Comparison of ENCODE assay signal across 8 cellular contexts in the genomic region with DNA sequence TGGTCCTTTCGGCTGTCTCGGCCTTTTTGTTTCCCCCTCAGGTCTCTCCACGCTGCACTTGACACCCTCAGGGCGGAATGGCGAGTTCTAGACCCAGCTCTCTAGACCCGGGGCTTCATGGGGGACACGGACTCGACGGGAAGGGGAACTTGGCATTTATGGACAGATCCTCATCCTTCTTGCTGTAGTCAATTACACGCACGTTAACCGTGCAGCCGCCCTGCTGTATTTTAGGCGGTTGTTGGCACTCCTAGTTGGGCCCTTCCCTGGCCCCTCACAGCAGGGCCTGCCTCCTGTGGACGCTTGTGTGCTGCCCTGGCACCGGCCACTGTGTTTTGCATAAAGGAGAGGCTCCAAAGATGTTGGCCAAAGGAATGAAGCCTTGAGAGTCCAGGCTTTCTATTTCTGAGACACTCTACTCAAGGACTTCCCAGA. TPM values are rescaled to one million over a fixed set of nuclear protein-coding genes. Genes with fewer than 3 reads are reported as not detected.
DNase-seq lines count a peak whose midpoint lies in the region; ATAC-seq, FAIRE-seq and TF ChIP-seq lines count a peak whose summit lies in the region.

No MANE protein-coding gene starts in this region.

- FAIRE-seq in frontal cortex (lab: Jason Lieb, UNC) = no peak

- H3K36me3 ChIP-seq in HUES6 (ENCODE audit: control insufficient read depth, insufficient read depth, low read length) = peaks cover 18% of the 10 kb centered on the region

- intact Hi-C loops in activated T-helper 1 cell treated with anti-CD3 and anti-CD28 coated beads, Interleukin-12 subunit alpha, Interleukin-12 subunit beta, Interleukin-2, Interleukin-4 antibody, amounts not matched to agents 30 ng/mL and 10 ng/mL and 1 ng/mL, durations not matched to agents 14 hours and 24 hours and 36 hours (cut with micrococcal nuclease) = loop anchor here (5.0 kb wide), 2 partner anchors 64 to 1881 kb away; no protein-coding TSS in a partner anchor

- ATAC-seq in GM19452 (IDR thresholded peaks at IDR 0.05; ENCODE audit: unreplicated experiment) (no peak), GM18520 (IDR thresholded peaks at IDR 0.05; ENCODE audit: unreplicated experiment) (no peak)

- peaks cover 7% of the 10 kb centered on the region for H3K4me1 ChIP-seq in HUES6 (ENCODE audit: control insufficient read depth, insufficient read depth, low read length)

- H3K27me3 Mint-ChIP-seq in activated T-helper 1 cell treated with anti-CD3 and anti-CD28 coated beads, Interleukin-12 subunit alpha, Interleukin-12 subunit beta, Interleukin-2, Interleukin-4 antibody, amounts not matched to agents 30 ng/mL and 10 ng/mL and 1 ng/mL, durations not matched to agents 14 hours and 24 hours and 36 hours (ENCODE audit: insufficient read depth) = no peaks in the 10 kb centered on the region

- peak overlapping the region; percentile 78 for H3K4me3 ChIP-seq in HUES6 (ENCODE audit: low read depth, low read length)

- peak overlapping the region; percentile 35 for H3K9ac ChIP-seq in HUES6 (ENCODE audit: low read length)

- TF ChIP-seq CTCF in GM10266 (IDR thresholded peaks at IDR 0.05; ENCODE audit: control insufficient read depth, insufficient read depth, low read depth, missing control alignments) = no peak

- peaks cover 25% of the 10 kb centered on the region for H3K36me3 Mint-ChIP-seq in activated T-helper 1 cell treated with anti-CD3 and anti-CD28 coated beads, Interleukin-12 subunit alpha, Interleukin-12 subunit beta, Interleukin-2, Interleukin-4 antibody, amounts not matched to agents 30 ng/mL and 10 ng/mL and 1 ng/mL, durations not matched to agents 14 hours and 24 hours and 36 hours (ENCODE audit: low read depth)

- H3K27ac Mint-ChIP-seq in activated T-helper 1 cell treated with anti-CD3 and anti-CD28 coated beads, Interleukin-12 subunit alpha, Interleukin-12 subunit beta, Interleukin-2, Interleukin-4 antibody, amounts not matched to agents 30 ng/mL and 10 ng/mL and 1 ng/mL, durations not matched to agents 14 hours and 24 hours and 36 hours = peak overlapping the region; percentile 79

- no peak overlapping the region for H3K27ac ChIP-seq in HUES6 (ENCODE audit: low read depth, low read length)

- no peaks in the 10 kb centered on the region for H3K9me3 ChIP-seq in HUES6 (ENCODE audit: control insufficient read depth, insufficient read depth, low read depth, low read length)

- H3K27me3 ChIP-seq in HUES6 (ENCODE audit: control insufficient read depth, insufficient read depth, low read length) = peaks cover 4% of the 10 kb centered on the region; the same call in 1 of the 2 replicates

- peaks cover 50% of the 10 kb centered on the region for H3K4me1 Mint-ChIP-seq in activated T-helper 1 cell treated with anti-CD3 and anti-CD28 coated beads, Interleukin-12 subunit alpha, Interleukin-12 subunit beta, Interleukin-2, Interleukin-4 antibody, amounts not matched to agents 30 ng/mL and 10 ng/mL and 1 ng/mL, durations not matched to agents 14 hours and 24 hours and 36 hours (ENCODE audit: low read depth)

- H3K4me3 Mint-ChIP-seq in activated T-helper 1 cell treated with anti-CD3 and anti-CD28 coated beads, Interleukin-12 subunit alpha, Interleukin-12 subunit beta, Interleukin-2, Interleukin-4 antibody, amounts not matched to agents 30 ng/mL and 10 ng/mL and 1 ng/mL, durations not matched to agents 14 hours and 24 hours and 36 hours = peak overlapping the region; percentile 79

- no peaks in the 10 kb centered on the region for H3K9me3 Mint-ChIP-seq in activated T-helper 1 cell treated with anti-CD3 and anti-CD28 coated beads, Interleukin-12 subunit alpha, Interleukin-12 subunit beta, Interleukin-2, Interleukin-4 antibody, amounts not matched to agents 30 ng/mL and 10 ng/mL and 1 ng/mL, durations not matched to agents 14 hours and 24 hours and 36 hours

- DNase-seq in GM10266 (ENCODE audit: extremely low spot score) (peak; percentile 30), frontal cortex (ENCODE audit: low spot score in 2 of 2) (peak; percentile 22 to 23), nucleus accumbens (lab: John Stamatoyannopoulos, UW) (peak in 32 of 56 donors; percentile 20 to 68 (median 44)), GF-D8 (lab: John Stamatoyannopoulos, UW) (no peak)
- DNase-seq in activated T-helper 1 cell treated with anti-CD3 and anti-CD28 coated beads, Interleukin-12 subunit alpha, Interleukin-12 subunit beta, Interleukin-2, Interleukin-4 antibody, amounts not matched to agents 30 ng/mL and 10 ng/mL and 1 ng/mL, durations not matched to agents 14 hours and 24 hours and 36 hours (ENCODE audit: low spot score) = no peak

RNA-seq across cellular contexts. Expression of a gene that starts 0.6 kb away (rescaled TPM):
- total RNA-seq in activated T-helper 1 cell treated with anti-CD3 and anti-CD28 coated beads, Interleukin-12 subunit alpha, Interleukin-12 subunit beta, Interleukin-2, Interleukin-4 antibody, amounts not matched to agents 30 ng/mL and 10 ng/mL and 1 ng/mL, durations not matched to agents 14 hours and 24 hours and 36 hours = 83.6 and 96.2 TPM in 2 replicates
- total RNA-seq in frontal cortex = 20.8 TPM

Comparison
In these comparisons a context has a peak if more than half of its experiments do, and no peak if none do; other contexts are left out.
1. DNase-seq: peak in GM10266 (single experiment), frontal cortex (2 of 2) and nucleus accumbens (32 of 56); none in activated T-helper 1 cell treated with anti-CD3 and anti-CD28 coated beads, Interleukin-12 subunit alpha, Interleukin-12 subunit beta, Interleukin-2, Interleukin-4 antibody, amounts not matched to agents 30 ng/mL and 10 ng/mL and 1 ng/mL, durations not matched to agents 14 hours and 24 hours and 36 hours (single experiment) and GF-D8 (single experiment).